ENCODE assay signal across 1 cellular context in genomic region chr20:36259177-36259835, GRCh38.
TF ChIP-seq lines count a peak whose summit lies in the region.

No MANE protein-coding gene starts in this region.

TF ChIP-seq in HepG2, 621 proteins besides CTCF, POLR2A, EP300 and RAD21:
- TF ChIP-seq FOSL2 (CRISPR knock-in tag; IDR thresholded peaks at IDR 0.05), result peak; percentile 82
- TF ChIP-seq JUNB (CRISPR knock-in tag; IDR thresholded peaks at IDR 0.05; ENCODE audit: borderline replicate concordance), result peak; percentile 22; the same call in 1 of the 2 replicates
- peak; percentile 47 for TF ChIP-seq SKI (IDR thresholded peaks at IDR 0.05; ENCODE audit: partially characterized antibody)
- no peak for TF ChIP-seq ZNF580 (CRISPR knock-in tag; IDR thresholded peaks at IDR 0.05; ENCODE audit: borderline replicate concordance, low read depth)
- peak; percentile 37; the same call in 1 of the 2 replicates for TF ChIP-seq RXRA (CRISPR knock-in tag; IDR thresholded peaks at IDR 0.05)
- TF ChIP-seq ZSCAN5A (CRISPR knock-in tag; IDR thresholded peaks at IDR 0.05; ENCODE audit: borderline replicate concordance), result no peak
- TF ChIP-seq ZZZ3 (CRISPR knock-in tag; IDR thresholded peaks at IDR 0.05; ENCODE audit: borderline replicate concordance), result no peak
- TF ChIP-seq POLR2AphosphoS2 (IDR thresholded peaks at IDR 0.05; ENCODE audit: low read depth, low read length), result 0 out of 2 replicates have a peak, but pooled peaks have one; percentile 27
- TF ChIP-seq ARID5B (CRISPR knock-in tag; IDR thresholded peaks at IDR 0.05), result peak; percentile 29; the same call in 1 of the 2 replicates
- TF ChIP-seq ZBTB33 (CRISPR knock-in tag; IDR thresholded peaks at IDR 0.05), result peak; percentile 14
- TF ChIP-seq XBP1 (CRISPR knock-in tag; IDR thresholded peaks at IDR 0.05), result no peak
- TF ChIP-seq SAP130 (CRISPR knock-in tag; IDR thresholded peaks at IDR 0.05; ENCODE audit: low read depth), result peak; percentile 44; the same call in 1 of the 2 replicates
- TF ChIP-seq ZNF451 (CRISPR knock-in tag; IDR thresholded peaks at IDR 0.05), result 0 out of 2 replicates have a peak, but pooled peaks have one; percentile 30
- peak; percentile 65 for TF ChIP-seq RARA (CRISPR knock-in tag; IDR thresholded peaks at IDR 0.05)
- TF ChIP-seq ASH2L (IDR thresholded peaks at IDR 0.05; ENCODE audit: insufficient read length, low read depth, low read length), result no peak
